In the genomic region with DNA sequence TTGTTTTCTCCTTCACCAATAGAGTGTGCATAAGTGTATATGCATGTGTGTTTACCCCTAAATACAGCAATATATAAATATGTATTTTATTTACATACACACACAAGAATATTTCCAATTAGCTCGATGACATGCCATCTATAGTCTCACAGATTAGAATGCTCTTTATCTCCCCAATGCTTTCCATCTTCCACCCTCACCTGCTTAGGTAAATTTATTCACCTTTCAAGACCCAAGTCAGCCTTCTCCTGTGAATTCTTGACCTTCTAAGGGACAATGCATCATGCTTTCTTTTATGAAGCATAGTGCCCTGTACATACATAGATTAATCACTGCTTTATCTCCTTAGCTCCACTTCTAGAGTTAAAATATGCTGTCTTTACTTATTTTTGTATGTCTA, we compare ENCODE assay signal across 1 cellular context.
TF ChIP-seq lines count a peak whose summit lies in the region.

No MANE protein-coding gene starts in this region.

TF ChIP-seq in SK-N-SH, 30 proteins besides CTCF, POLR2A, EP300 and RAD21 (continued from another document):
- TF ChIP-seq, protein P1, sequence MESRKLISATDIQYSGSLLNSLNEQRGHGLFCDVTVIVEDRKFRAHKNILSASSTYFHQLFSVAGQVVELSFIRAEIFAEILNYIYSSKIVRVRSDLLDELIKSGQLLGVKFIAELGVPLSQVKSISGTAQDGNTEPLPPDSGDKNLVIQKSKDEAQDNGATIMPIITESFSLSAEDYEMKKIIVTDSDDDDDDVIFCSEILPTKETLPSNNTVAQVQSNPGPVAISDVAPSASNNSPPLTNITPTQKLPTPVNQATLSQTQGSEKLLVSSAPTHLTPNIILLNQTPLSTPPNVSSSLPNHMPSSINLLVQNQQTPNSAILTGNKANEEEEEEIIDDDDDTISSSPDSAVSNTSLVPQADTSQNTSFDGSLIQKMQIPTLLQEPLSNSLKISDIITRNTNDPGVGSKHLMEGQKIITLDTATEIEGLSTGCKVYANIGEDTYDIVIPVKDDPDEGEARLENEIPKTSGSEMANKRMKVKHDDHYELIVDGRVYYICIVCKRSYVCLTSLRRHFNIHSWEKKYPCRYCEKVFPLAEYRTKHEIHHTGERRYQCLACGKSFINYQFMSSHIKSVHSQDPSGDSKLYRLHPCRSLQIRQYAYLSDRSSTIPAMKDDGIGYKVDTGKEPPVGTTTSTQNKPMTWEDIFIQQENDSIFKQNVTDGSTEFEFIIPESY (IDR thresholded peaks at IDR 0.05; ENCODE audit: borderline replicate concordance, low read depth), result no peak
- TF ChIP-seq, protein P2, sequence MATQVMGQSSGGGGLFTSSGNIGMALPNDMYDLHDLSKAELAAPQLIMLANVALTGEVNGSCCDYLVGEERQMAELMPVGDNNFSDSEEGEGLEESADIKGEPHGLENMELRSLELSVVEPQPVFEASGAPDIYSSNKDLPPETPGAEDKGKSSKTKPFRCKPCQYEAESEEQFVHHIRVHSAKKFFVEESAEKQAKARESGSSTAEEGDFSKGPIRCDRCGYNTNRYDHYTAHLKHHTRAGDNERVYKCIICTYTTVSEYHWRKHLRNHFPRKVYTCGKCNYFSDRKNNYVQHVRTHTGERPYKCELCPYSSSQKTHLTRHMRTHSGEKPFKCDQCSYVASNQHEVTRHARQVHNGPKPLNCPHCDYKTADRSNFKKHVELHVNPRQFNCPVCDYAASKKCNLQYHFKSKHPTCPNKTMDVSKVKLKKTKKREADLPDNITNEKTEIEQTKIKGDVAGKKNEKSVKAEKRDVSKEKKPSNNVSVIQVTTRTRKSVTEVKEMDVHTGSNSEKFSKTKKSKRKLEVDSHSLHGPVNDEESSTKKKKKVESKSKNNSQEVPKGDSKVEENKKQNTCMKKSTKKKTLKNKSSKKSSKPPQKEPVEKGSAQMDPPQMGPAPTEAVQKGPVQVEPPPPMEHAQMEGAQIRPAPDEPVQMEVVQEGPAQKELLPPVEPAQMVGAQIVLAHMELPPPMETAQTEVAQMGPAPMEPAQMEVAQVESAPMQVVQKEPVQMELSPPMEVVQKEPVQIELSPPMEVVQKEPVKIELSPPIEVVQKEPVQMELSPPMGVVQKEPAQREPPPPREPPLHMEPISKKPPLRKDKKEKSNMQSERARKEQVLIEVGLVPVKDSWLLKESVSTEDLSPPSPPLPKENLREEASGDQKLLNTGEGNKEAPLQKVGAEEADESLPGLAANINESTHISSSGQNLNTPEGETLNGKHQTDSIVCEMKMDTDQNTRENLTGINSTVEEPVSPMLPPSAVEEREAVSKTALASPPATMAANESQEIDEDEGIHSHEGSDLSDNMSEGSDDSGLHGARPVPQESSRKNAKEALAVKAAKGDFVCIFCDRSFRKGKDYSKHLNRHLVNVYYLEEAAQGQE (IDR thresholded peaks at IDR 0.05; ENCODE audit: low read depth, low read length), result no peak
- no peak for TF ChIP-seq ELF1 (IDR thresholded peaks at IDR 0.05)
